In genomic region chrX:105975382-105975781, GRCh38 we compare ENCODE assay signal across 1 cellular context.
TF ChIP-seq lines count a peak whose summit lies in the region.

No MANE protein-coding gene starts in this region.

TF ChIP-seq in HepG2, 621 proteins besides CTCF, POLR2A, EP300 and RAD21 (continued from another document):
- TF ChIP-seq ZBTB46 (CRISPR knock-in tag; IDR thresholded peaks at IDR 0.05; ENCODE audit: borderline replicate concordance) = no peak
- TF ChIP-seq CREB1 (IDR thresholded peaks at IDR 0.05) = no peak
- no peak for TF ChIP-seq CREB1 (CRISPR knock-in tag; IDR thresholded peaks at IDR 0.05)
- peak; percentile 39; the same call in 1 of the 2 replicates for TF ChIP-seq SMC3 (IDR thresholded peaks at IDR 0.05; ENCODE audit: low read length)
- TF ChIP-seq TOPORS (CRISPR knock-in tag; IDR thresholded peaks at IDR 0.05) = no peak
- no peak for TF ChIP-seq ZNF281 (CRISPR knock-in tag; IDR thresholded peaks at IDR 0.05; ENCODE audit: borderline replicate concordance)
- TF ChIP-seq MIXL1 (CRISPR knock-in tag; IDR thresholded peaks at IDR 0.05) = 0 out of 2 replicates have a peak, but pooled peaks have one; percentile 25
- no peak for TF ChIP-seq ZNF761 (CRISPR knock-in tag; conservative IDR thresholded peaks at IDR 0.05)
- TF ChIP-seq ZNF44 (CRISPR knock-in tag; IDR thresholded peaks at IDR 0.05) = no peak
- no peak for TF ChIP-seq MED13 (CRISPR knock-in tag; IDR thresholded peaks at IDR 0.05)
- TF ChIP-seq SSRP1 (CRISPR knock-in tag; IDR thresholded peaks at IDR 0.05) = no peak
